Comparison of ENCODE assay signal across 1 cellular context in the genomic region with DNA sequence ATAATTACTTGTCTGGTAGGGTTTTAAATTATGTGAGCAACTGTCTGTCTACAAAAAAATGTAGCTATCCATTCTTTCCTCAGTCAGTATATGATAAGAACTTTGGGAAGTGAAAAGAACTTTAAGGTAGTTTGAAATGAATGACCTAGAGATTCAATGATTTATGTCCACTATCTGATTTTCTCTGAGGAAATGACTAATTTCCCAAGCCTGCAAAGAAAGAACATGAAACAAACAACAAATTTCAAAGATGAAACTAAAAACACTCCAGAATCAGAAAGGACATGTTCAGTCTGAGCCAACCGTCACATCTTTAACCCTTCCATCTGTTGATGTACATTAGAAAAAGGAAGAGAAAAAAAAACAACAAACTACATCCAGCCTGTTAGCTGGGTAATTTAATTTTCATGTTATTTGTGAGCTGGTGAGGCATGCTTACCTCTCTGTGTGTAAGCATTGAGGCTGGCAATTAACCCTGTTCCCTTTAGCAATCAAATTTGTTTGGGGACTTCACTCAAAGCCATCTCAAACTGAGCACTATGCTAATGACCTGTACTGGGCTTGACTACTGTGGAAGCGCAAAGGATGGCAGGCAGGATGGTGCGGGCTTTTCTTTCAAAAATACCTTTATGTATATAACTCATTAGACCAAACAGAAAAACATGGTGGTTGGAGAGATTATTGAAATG.
TF ChIP-seq lines count a peak whose summit lies in the region.

No MANE protein-coding gene starts in this region.

TF ChIP-seq in GM23338, 12 proteins besides CTCF, POLR2A, EP300 and RAD21 (continued from another document):
- TF ChIP-seq, protein P1, sequence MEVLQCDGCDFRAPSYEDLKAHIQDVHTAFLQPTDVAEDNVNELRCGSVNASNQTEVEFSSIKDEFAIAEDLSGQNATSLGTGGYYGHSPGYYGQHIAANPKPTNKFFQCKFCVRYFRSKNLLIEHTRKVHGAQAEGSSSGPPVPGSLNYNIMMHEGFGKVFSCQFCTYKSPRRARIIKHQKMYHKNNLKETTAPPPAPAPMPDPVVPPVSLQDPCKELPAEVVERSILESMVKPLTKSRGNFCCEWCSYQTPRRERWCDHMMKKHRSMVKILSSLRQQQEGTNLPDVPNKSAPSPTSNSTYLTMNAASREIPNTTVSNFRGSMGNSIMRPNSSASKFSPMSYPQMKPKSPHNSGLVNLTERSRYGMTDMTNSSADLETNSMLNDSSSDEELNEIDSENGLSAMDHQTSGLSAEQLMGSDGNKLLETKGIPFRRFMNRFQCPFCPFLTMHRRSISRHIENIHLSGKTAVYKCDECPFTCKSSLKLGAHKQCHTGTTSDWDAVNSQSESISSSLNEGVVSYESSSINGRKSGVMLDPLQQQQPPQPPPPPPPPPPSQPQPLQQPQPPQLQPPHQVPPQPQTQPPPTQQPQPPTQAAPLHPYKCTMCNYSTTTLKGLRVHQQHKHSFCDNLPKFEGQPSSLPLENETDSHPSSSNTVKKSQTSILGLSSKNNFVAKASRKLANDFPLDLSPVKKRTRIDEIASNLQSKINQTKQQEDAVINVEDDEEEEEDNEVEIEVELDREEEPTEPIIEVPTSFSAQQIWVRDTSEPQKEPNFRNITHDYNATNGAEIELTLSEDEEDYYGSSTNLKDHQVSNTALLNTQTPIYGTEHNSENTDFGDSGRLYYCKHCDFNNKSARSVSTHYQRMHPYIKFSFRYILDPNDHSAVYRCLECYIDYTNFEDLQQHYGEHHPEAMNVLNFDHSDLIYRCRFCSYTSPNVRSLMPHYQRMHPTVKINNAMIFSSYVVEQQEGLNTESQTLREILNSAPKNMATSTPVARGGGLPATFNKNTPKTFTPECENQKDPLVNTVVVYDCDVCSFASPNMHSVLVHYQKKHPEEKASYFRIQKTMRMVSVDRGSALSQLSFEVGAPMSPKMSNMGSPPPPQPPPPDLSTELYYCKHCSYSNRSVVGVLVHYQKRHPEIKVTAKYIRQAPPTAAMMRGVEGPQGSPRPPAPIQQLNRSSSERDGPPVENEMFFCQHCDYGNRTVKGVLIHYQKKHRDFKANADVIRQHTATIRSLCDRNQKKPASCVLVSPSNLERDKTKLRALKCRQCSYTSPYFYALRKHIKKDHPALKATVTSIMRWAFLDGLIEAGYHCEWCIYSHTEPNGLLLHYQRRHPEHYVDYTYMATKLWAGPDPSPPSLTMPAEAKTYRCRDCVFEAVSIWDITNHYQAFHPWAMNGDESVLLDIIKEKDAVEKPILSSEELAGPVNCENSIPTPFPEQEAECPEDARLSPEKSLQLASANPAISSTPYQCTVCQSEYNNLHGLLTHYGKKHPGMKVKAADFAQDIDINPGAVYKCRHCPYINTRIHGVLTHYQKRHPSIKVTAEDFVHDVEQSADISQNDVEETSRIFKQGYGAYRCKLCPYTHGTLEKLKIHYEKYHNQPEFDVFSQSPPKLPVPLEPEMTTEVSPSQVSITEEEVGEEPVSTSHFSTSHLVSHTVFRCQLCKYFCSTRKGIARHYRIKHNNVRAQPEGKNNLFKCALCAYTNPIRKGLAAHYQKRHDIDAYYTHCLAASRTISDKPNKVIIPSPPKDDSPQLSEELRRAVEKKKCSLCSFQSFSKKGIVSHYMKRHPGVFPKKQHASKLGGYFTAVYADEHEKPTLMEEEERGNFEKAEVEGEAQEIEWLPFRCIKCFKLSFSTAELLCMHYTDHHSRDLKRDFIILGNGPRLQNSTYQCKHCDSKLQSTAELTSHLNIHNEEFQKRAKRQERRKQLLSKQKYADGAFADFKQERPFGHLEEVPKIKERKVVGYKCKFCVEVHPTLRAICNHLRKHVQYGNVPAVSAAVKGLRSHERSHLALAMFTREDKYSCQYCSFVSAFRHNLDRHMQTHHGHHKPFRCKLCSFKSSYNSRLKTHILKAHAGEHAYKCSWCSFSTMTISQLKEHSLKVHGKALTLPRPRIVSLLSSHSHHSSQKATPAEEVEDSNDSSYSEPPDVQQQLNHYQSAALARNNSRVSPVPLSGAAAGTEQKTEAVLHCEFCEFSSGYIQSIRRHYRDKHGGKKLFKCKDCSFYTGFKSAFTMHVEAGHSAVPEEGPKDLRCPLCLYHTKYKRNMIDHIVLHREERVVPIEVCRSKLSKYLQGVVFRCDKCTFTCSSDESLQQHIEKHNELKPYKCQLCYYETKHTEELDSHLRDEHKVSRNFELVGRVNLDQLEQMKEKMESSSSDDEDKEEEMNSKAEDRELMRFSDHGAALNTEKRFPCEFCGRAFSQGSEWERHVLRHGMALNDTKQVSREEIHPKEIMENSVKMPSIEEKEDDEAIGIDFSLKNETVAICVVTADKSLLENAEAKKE (CRISPR knock-in tag; IDR thresholded peaks at IDR 0.05): no peak
- no peak for TF ChIP-seq EZH2 (IDR thresholded peaks at IDR 0.05; ENCODE audit: low read depth, unreplicated experiment)
- TF ChIP-seq CREB1 (CRISPR knock-in tag; IDR thresholded peaks at IDR 0.05; ENCODE audit: low read depth): no peak
- TF ChIP-seq JUNB (IDR thresholded peaks at IDR 0.05; ENCODE audit: unreplicated experiment): no peak
- TF ChIP-seq ZNF114 (CRISPR knock-in tag; IDR thresholded peaks at IDR 0.05): no peak
